Comparison of ENCODE assay signal across 9 cellular contexts in genomic region chr6:63764318-63764916, GRCh38.
DNase-seq lines count a peak whose midpoint lies in the region; ATAC-seq and TF ChIP-seq lines count a peak whose summit lies in the region.
"Had no signal": no experiment of that assay in that cellular context is flagged by ENCODE, and none has a peak within 500 bp of the region (broad histone marks: within the 10 kb centered on the region; RNA-seq: fewer than 3 reads in every experiment).

No MANE protein-coding gene starts in this region.

- no peaks in the 10 kb centered on the region for H3K4me1 Mint-ChIP-seq in brain

- H3K27ac Mint-ChIP-seq in brain: no peak overlapping the region
- H3K27ac Mint-ChIP-seq: activated naive CD4-positive, alpha-beta T cell treated with anti-CD3 and anti-CD28 coated beads, Interleukin-2, amount 50 U/mL, for 72 hours had no signal

- TF ChIP-seq CTCF in A673 (conservative IDR thresholded peaks at IDR 0.05; ENCODE audit: low read depth, low read length) (peak; percentile 64), brain (conservative IDR thresholded peaks at IDR 0.05) (peak; percentile 81 to 85), omental fat pad (IDR thresholded peaks at IDR 0.05) (no peak)

- DNase-seq in A673 (ENCODE audit: low spot score) (peak; percentile 52), NCI-H2171 (lab: John Stamatoyannopoulos, UW) (peak; percentile 14), lung microvascular endothelial cell (ENCODE audit: low read depth in 2 of 2) (peak; percentile 57 to 68), omental fat pad (ENCODE audit: low spot score) (no peak)
- DNase-seq in activated effector memory CD4-positive, alpha-beta T cell treated with Interleukin-2 at 50 U/mL for 16 hours: no peak

- no peaks in the 10 kb centered on the region for H3K27me3 ChIP-seq in A673 (replicated peaks; ENCODE audit: insufficient read depth, low read depth, low read length, poor library complexity)

- peaks cover 3 to 10% (median 4%) of the 10 kb centered on the region in 5 experiments for H3K9me3 Mint-ChIP-seq in brain

- POLR2A ChIA-PET in A673 (lab: Charles Lee; ENCODE audit: low non-redundant PET): no interaction called here

- intact Hi-C loops in A673 (cut with micrococcal nuclease; ENCODE audit: unreplicated experiment): loop anchor here (2.0 to 5.0 kb wide), 3 partner anchors 166 to 457 kb away; no protein-coding TSS in a partner anchor

- no peaks in the 10 kb centered on the region for H3K36me3 ChIP-seq in A673 (ENCODE audit: insufficient read depth, low read length, poor library complexity, severe bottlenecking)

- no peaks in the 10 kb centered on the region for H3K36me3 Mint-ChIP-seq in brain
- H3K36me3 Mint-ChIP-seq: activated naive CD4-positive, alpha-beta T cell treated with anti-CD3 and anti-CD28 coated beads, Interleukin-2, amount 50 U/mL, for 72 hours had no signal

- H3K4me3 ChIP-seq in A673 (ENCODE audit: low read depth, low read length, poor library complexity, severe bottlenecking): no peak overlapping the region

- CTCF ChIA-PET in A673 (lab: Charles Lee): interaction anchor here (0.6 to 1.3 kb wide), 6 partner anchors 166 to 1055 kb away, joined by 3 to 17 read pairs (median 6); no protein-coding TSS in a partner anchor

- H3K27ac ChIP-seq in A673 (ENCODE audit: low read depth, low read length, poor library complexity, severe bottlenecking): no peak overlapping the region

- BruUV-seq in A673 (replicated peaks; lab: Mats Ljungman, UMichigan): no TSS peak

- ATAC-seq in GM18858 (IDR thresholded peaks at IDR 0.05; ENCODE audit: unreplicated experiment) (peak; percentile 48), omental fat pad (ENCODE audit: low FRiP score) (no peak), GM19328 (IDR thresholded peaks at IDR 0.05; ENCODE audit: unreplicated experiment) (no peak)

- peaks cover 3% of the 10 kb centered on the region for H3K27me3 Mint-ChIP-seq in brain

- H3K4me3 Mint-ChIP-seq in brain: no peak overlapping the region

- no peaks in the 10 kb centered on the region for H3K4me1 ChIP-seq in A673 (ENCODE audit: insufficient read depth, low read length, poor library complexity, severe bottlenecking)

- no peaks in the 10 kb centered on the region for H3K9me3 ChIP-seq in A673 (ENCODE audit: low read depth, low read length, poor library complexity, severe bottlenecking)

Comparison
In these comparisons a context has a peak if more than half of its experiments do, and no peak if none do; other contexts are left out.
1. DNase-seq: peak in A673 (single experiment), NCI-H2171 (single experiment) and lung microvascular endothelial cell (2 of 2); none in omental fat pad (single experiment) and activated effector memory CD4-positive, alpha-beta T cell treated with Interleukin-2 at 50 U/mL for 16 hours (single experiment).
2. CTCF ChIP-seq: peak in A673 (single experiment) and brain (2 of 2); none in omental fat pad (0 of 3).